In the genomic region with DNA sequence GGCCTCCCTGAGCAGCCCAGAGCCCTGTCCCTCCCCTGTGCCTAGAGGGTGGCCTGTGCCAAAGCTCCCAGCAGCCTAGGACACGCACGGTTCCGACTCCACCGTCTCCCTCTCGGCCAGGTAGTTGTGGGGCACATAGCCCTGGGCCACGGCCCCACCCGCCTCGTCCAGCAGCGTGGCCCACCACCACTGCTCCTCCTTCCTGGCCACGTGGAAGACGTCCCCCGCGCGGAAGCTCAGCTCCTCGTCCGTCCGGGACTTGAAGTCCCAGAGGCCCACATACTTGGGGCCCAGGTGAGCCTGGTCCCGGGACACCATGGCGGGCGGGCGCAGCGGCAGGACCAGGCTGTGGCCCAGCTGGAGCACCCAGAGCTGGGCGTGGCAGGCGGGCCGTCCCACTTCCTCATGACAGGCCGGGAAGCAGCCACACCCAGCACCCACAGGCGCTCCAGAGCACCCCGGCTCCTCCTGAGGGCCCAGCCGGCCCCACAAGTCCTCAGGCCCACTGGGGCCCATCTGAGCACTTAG, we compare ENCODE assay signal across 9 cellular contexts. TPM values are rescaled to one million over a fixed set of nuclear protein-coding genes. Genes with fewer than 3 reads are reported as not detected.
DNase-seq lines count a peak whose midpoint lies in the region; ATAC-seq and TF ChIP-seq lines count a peak whose summit lies in the region.
"Had no signal": no experiment of that assay in that cellular context is flagged by ENCODE, and none has a peak within 500 bp of the region (broad histone marks: within the 10 kb centered on the region; RNA-seq: fewer than 3 reads in every experiment).

A gene (minus strand): TSS at position 380 of the 528 bp plus-strand sequence. CDS start 62 bp downstream, at position 318.

- no peaks in the 10 kb centered on the region for H3K9me2 ChIP-seq in GM23248 (ENCODE audit: insufficient read depth)

- no peak within 1 kb of the TSS for H3K9ac ChIP-seq in GM23248

- no peaks in the 10 kb centered on the region for H3K27me3 Mint-ChIP-seq in Caco-2 (ENCODE audit: insufficient read depth, unreplicated experiment)

- H3K36me3 Mint-ChIP-seq in Caco-2 (ENCODE audit: insufficient read depth, unreplicated experiment): peaks cover 5% of the 10 kb centered on the region

- intact Hi-C loops in Caco-2 (cut with micrococcal nuclease; ENCODE audit: unreplicated experiment): loop anchor here (5.0 kb wide), 4 partner anchors 35 to 420 kb away; a partner anchor contains a TSS
- intact Hi-C loops in posterior vena cava (cut with DNase I): loop anchor here in 1 of 2 donors (5.0 to 10.0 kb wide), 2 partner anchors 108 to 435 kb away; no protein-coding TSS in a partner anchor

- no peaks in the 10 kb centered on the region for H3K79me2 ChIP-seq in GM23248 (ENCODE audit: insufficient read depth)

- peak within 1 kb of the TSS; percentile 72 for H2AFZ ChIP-seq in GM23248

- H3K4me3 ChIP-seq in Caco-2 (ENCODE audit: low read depth, low read length) (peak within 1 kb of the TSS; percentile 50), GM23248 (peak within 1 kb of the TSS; percentile 22; the same call in 1 of the 2 replicates), Peyer's patch (peak within 1 kb of the TSS; percentile 39 to 66 (median 52)), epithelial cell of proximal tubule (ENCODE audit: low read depth, low read length) (peak within 1 kb of the TSS; percentile 46)

- no peaks in the 10 kb centered on the region for H3K4me1 Mint-ChIP-seq in Caco-2 (ENCODE audit: low read depth, unreplicated experiment)

- TF ChIP-seq CTCF in Caco-2 (IDR thresholded peaks at IDR 0.05; ENCODE audit: insufficient read depth in 1 of 2, low read depth in 1 of 2, low read length in 1 of 2, severe bottlenecking in 1 of 2, unreplicated experiment in 1 of 2): no peak
- TF ChIP-seq CTCF in Peyer's patch (IDR thresholded peaks at IDR 0.05): no peak
- TF ChIP-seq CTCF in epithelial cell of proximal tubule (conservative IDR thresholded peaks at IDR 0.05; ENCODE audit: low read depth, low read length): no peak

- ATAC-seq in HG03571 (IDR thresholded peaks at IDR 0.05; ENCODE audit: unreplicated experiment): no peak

- WGBS in GM23248 (ENCODE audit: low coverage in 1 of 2, low lambda C conversion rate in 2 of 2, missing lambda C conversion rate in 2 of 2), 2 experiments: 81 to 88% methylated on average over 22 to 29 of the region's 29 CpGs

- no peaks in the 10 kb centered on the region for H3K36me3 ChIP-seq in Caco-2 (ENCODE audit: control insufficient read depth, insufficient read depth, low read length)
- no peaks in the 10 kb centered on the region for H3K36me3 ChIP-seq in GM23248 (ENCODE audit: low read depth)
- H3K36me3 ChIP-seq in Peyer's patch: no peaks in the 10 kb centered on the region

- BruUV-seq in Caco-2 (replicated peaks; lab: Mats Ljungman, UMichigan): no TSS peak

- H3F3A ChIP-seq in GM23248 (ENCODE audit: insufficient read depth): no peaks in the 10 kb centered on the region

- no peak for DNase-seq in Caco-2
- DNase-seq in GM23248: no peak
- peak; percentile 47 to 91 (median 90) for DNase-seq in Peyer's patch
- no peak for DNase-seq in epithelial cell of proximal tubule (ENCODE audit: low read depth)
- peak; percentile 87 for DNase-seq in posterior vena cava (ENCODE audit: low spot score)
- DNase-seq in occipital lobe (lab: John Stamatoyannopoulos, UW): no peak
- DNase-seq in ACHN: no peak

- peaks cover 28% of the 10 kb centered on the region for H3K4me1 ChIP-seq in Caco-2
- no peaks in the 10 kb centered on the region for H3K4me1 ChIP-seq in GM23248 (ENCODE audit: insufficient read depth)
- peaks cover 4 to 29% (median 17%) of the 10 kb centered on the region in 4 donors for H3K4me1 ChIP-seq in Peyer's patch

- peak within 1 kb of the TSS; percentile 38 for H3K4me2 ChIP-seq in GM23248 (ENCODE audit: unreplicated experiment)

- H3K27me3 ChIP-seq in Caco-2 (replicated peaks; ENCODE audit: control insufficient read depth, insufficient read depth, low read length) (no peaks in the 10 kb centered on the region), GM23248 (replicated peaks; ENCODE audit: insufficient read depth) (no peaks in the 10 kb centered on the region), Peyer's patch (no peaks in the 10 kb centered on the region)

- no peaks in the 10 kb centered on the region for H4K20me1 ChIP-seq in GM23248 (ENCODE audit: insufficient read depth)

- peak within 1 kb of the TSS; percentile 36 for H3K27ac Mint-ChIP-seq in Caco-2 (ENCODE audit: unreplicated experiment)

- H3K9me3 ChIP-seq in Caco-2 (no peaks in the 10 kb centered on the region), GM23248 (ENCODE audit: low read depth) (no peaks in the 10 kb centered on the region), Peyer's patch (no peaks in the 10 kb centered on the region)

- H3K27ac ChIP-seq in GM23248 (no peak within 1 kb of the TSS), Peyer's patch (peak within 1 kb of the TSS; percentile 73 to 98 (median 94))

- H3K9me3 Mint-ChIP-seq in Caco-2 (ENCODE audit: unreplicated experiment): no peaks in the 10 kb centered on the region

- peak; percentile 55 to 67 for TF ChIP-seq POLR2A in Peyer's patch (IDR thresholded peaks at IDR 0.05)

- POLR2A ChIA-PET in Caco-2 (lab: Charles Lee): interaction anchor here (0.6 to 1.5 kb wide), 3 partner anchors 16 to 160 kb away, joined by 3 to 15 read pairs (median 3); a partner anchor contains a TSS

- CTCF ChIA-PET in Caco-2 (lab: Charles Lee): interaction anchor here (0.5 to 2.6 kb wide), 19 partner anchors 8 to 526 kb away, joined by 3 to 62 read pairs (median 6); a partner anchor contains a TSS

- H3K4me3 Mint-ChIP-seq in Caco-2 (ENCODE audit: unreplicated experiment): peak within 1 kb of the TSS; percentile 65

- in situ Hi-C loops in GM23248 (cut with MboI) (no loop called here), ACHN (cut with HindIII; ENCODE audit: low pct_ligation_motif_present, low pct_unique_long_range_greater_than_20kb, low sequenced_read_pairs) (no loop called here)

RNA-seq across cellular contexts. Expression of the gene that starts here (rescaled TPM):
- total RNA-seq in Caco-2 (2022): 0.42 and 0.64 TPM in 2 replicates
- total RNA-seq in GM23248 (2014; rRNA removed; shearing (Covaris generic)): 0.13 TPM in 1 of 2 replicates, not detected in the other
- polyA plus RNA-seq in GM23248 (2016; fragmentation: Nextera tagmentation; extraction: Ambion mirVana): 0.06 TPM in 1 of 2 replicates, not detected in the other
- 100 to 1,000 TPM in 1 of 4 donors, 10 to 100 TPM in 2, 1 to 10 TPM in 1; 8.3 to 109 (median 84.5) TPM for total RNA-seq in Peyer's patch
- not detected in 2 replicates for total RNA-seq in epithelial cell of proximal tubule
- total RNA-seq in posterior vena cava: under 1 TPM in 1 of 2 donors, not detected in 1; 0.60 TPM
- 0.16 TPM for total RNA-seq in occipital lobe
- total RNA-seq: M059J had no signal

Comparison
In these comparisons a context has a peak if more than half of its experiments do, and no peak if none do; other contexts are left out.
1. Peak in DNase-seq in posterior vena cava; RNA of the gene not detected or under 1 TPM.
2. DNase-seq: peak in Peyer's patch (3 of 3); none in Caco-2 (0 of 2), GM23248 (single experiment), epithelial cell of proximal tubule (single experiment), occipital lobe (single experiment) and ACHN (single experiment).
3. Peak in every context shown above with its lines, with median percentiles within 50 percentile points of each other: H3K4me3 ChIP-seq.